16 cellular contexts compared by ENCODE assay signal in the genomic region with DNA sequence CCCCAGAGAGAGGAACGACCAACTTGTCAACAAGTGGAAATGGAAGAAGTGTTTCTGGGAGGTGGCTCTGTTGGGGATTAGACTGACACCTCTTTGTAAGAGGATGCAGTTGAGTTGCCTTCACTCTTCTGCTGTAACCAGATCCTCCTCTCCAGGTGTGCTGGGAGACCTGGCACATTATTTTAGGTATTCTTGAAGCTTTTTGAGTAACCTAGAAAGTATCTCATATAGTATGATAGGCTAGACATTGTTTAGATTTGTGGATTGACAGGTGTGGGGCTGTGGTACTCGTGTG. TPM values are rescaled to one million over a fixed set of nuclear protein-coding genes. Genes with fewer than 3 reads are reported as not detected.
A peak's percentile ranks its signal among the peaks of the same experiment; 100 is the strongest.
DNase-seq lines count a peak whose midpoint lies in the region; ATAC-seq and TF ChIP-seq lines count a peak whose summit lies in the region.
"Had no signal": no experiment of that assay in that cellular context is flagged by ENCODE, and none has a peak within 500 bp of the region (broad histone marks: within the 10 kb centered on the region; RNA-seq: fewer than 3 reads in every experiment).

No MANE protein-coding gene starts in this region.

- intact Hi-C loops in activated CD4-positive, alpha-beta T cell treated with anti-CD3 and anti-CD28 coated beads, Interleukin-2, amount 10 ng/mL, durations not matched to agents 24 days and 14 days (cut with micrococcal nuclease) = no loop called here
- intact Hi-C loops in natural killer cell (cut with micrococcal nuclease) = no loop called here

- POLR2A ChIA-PET in activated CD4-positive, alpha-beta T cell treated with anti-CD3 and anti-CD28 coated beads, Interleukin-2, amount 10 ng/mL, durations not matched to agents 7 days and 5 days (lab: Charles Lee) = no interaction called here

- H3K4me3 ChIP-seq in BE2C (ENCODE audit: low read depth, low read length) = no peak overlapping the region
- H3K4me3 ChIP-seq: neural progenitor cell, psoas muscle had no signal

- ATAC-seq in GM18502 (IDR thresholded peaks at IDR 0.05; ENCODE audit: poor library complexity, unreplicated experiment) (peak; percentile 8), natural killer cell (no peak)
- ATAC-seq: psoas muscle had no signal

- H3K4me3 Mint-ChIP-seq in activated CD4-positive, alpha-beta T cell treated with anti-CD3 and anti-CD28 coated beads, Interleukin-2, amount 10 ng/mL, durations not matched to agents 24 days and 14 days = no peak overlapping the region
- H3K4me3 Mint-ChIP-seq in activated CD4-positive, alpha-beta T cell treated with anti-CD3 and anti-CD28 coated beads, Interleukin-2, amount 10 ng/mL, durations not matched to agents 7 days and 5 days = no peak overlapping the region
- H3K4me3 Mint-ChIP-seq in activated naive CD8-positive, alpha-beta T cell = peak overlapping the region; percentile 36
- H3K4me3 Mint-ChIP-seq in natural killer cell = peak overlapping the region; percentile 43
- H3K4me3 Mint-ChIP-seq: neural progenitor cell had no signal

- CTCF ChIA-PET in activated CD4-positive, alpha-beta T cell treated with anti-CD3 and anti-CD28 coated beads, Interleukin-2, amount 10 ng/mL, durations not matched to agents 7 days and 5 days (lab: Charles Lee) = no interaction called here

- H3K9me3 Mint-ChIP-seq in activated CD4-positive, alpha-beta T cell treated with anti-CD3 and anti-CD28 coated beads, Interleukin-2, amount 10 ng/mL, durations not matched to agents 24 days and 14 days = peaks cover 9% of the 10 kb centered on the region
- no peaks in the 10 kb centered on the region for H3K9me3 Mint-ChIP-seq in activated CD4-positive, alpha-beta T cell treated with anti-CD3 and anti-CD28 coated beads, Interleukin-2, amount 10 ng/mL, durations not matched to agents 7 days and 5 days
- H3K9me3 Mint-ChIP-seq in activated naive CD8-positive, alpha-beta T cell (ENCODE audit: low read depth) = no peaks in the 10 kb centered on the region
- H3K9me3 Mint-ChIP-seq in natural killer cell = no peaks in the 10 kb centered on the region
- H3K9me3 Mint-ChIP-seq: T-cell had no signal

- TF ChIP-seq CTCF in natural killer cell (IDR thresholded peaks at IDR 0.05) = no peak
- TF ChIP-seq CTCF in BE2C (IDR thresholded peaks at IDR 0.05; ENCODE audit: low read depth, low read length) = no peak

- H3K27me3 Mint-ChIP-seq in activated CD4-positive, alpha-beta T cell treated with anti-CD3 and anti-CD28 coated beads, Interleukin-2, amount 10 ng/mL, durations not matched to agents 24 days and 14 days = peaks cover 3% of the 10 kb centered on the region
- no peaks in the 10 kb centered on the region for H3K27me3 Mint-ChIP-seq in activated CD4-positive, alpha-beta T cell treated with anti-CD3 and anti-CD28 coated beads, Interleukin-2, amount 10 ng/mL, durations not matched to agents 7 days and 5 days
- no peaks in the 10 kb centered on the region for H3K27me3 Mint-ChIP-seq in activated naive CD8-positive, alpha-beta T cell
- peaks cover 32 to 36% of the 10 kb centered on the region in 2 donors for H3K27me3 Mint-ChIP-seq in natural killer cell (ENCODE audit: low read depth in 2 of 2)
- H3K27me3 Mint-ChIP-seq: T-cell had no signal

- peak overlapping the region; percentile 35 for H3K27ac Mint-ChIP-seq in activated CD4-positive, alpha-beta T cell treated with anti-CD3 and anti-CD28 coated beads, Interleukin-2, amount 10 ng/mL, durations not matched to agents 24 days and 14 days
- no peak overlapping the region for H3K27ac Mint-ChIP-seq in activated CD4-positive, alpha-beta T cell treated with anti-CD3 and anti-CD28 coated beads, Interleukin-2, amount 10 ng/mL, durations not matched to agents 7 days and 5 days
- no peak overlapping the region for H3K27ac Mint-ChIP-seq in activated naive CD8-positive, alpha-beta T cell
- peak overlapping the region in 1 of 2 donors; percentile 75 for H3K27ac Mint-ChIP-seq in natural killer cell
- H3K27ac Mint-ChIP-seq: neural progenitor cell had no signal

- no peaks in the 10 kb centered on the region for H3K4me1 ChIP-seq in BE2C
- H3K4me1 ChIP-seq: psoas muscle had no signal

- H3K9me3 ChIP-seq in BE2C = no peaks in the 10 kb centered on the region
- H3K9me3 ChIP-seq: psoas muscle had no signal

- DNase-seq in activated CD4-positive, alpha-beta T cell treated with anti-CD3 and anti-CD28 coated beads, Interleukin-2, amount 10 ng/mL, durations not matched to agents 24 days and 14 days = no peak
- no peak for DNase-seq in activated CD4-positive, alpha-beta T cell treated with anti-CD3 and anti-CD28 coated beads, Interleukin-2, amount 10 ng/mL, durations not matched to agents 7 days and 5 days
- DNase-seq in natural killer cell (no peak), NCI-H2107 (lab: John Stamatoyannopoulos, UW) (no peak), BE2C (no peak)
- DNase-seq in stimulated activated CD4-positive, alpha-beta T cell treated with anti-CD3 and anti-CD28 coated beads, Interleukin-2, amount 100 ng/mL, for 24 hours = no peak
- DNase-seq: hippocampal formation, mesenchymal stem cell, NCI-H146, NCI-H446 treated with DMSO at 0.1 percent for 48 hours, psoas muscle, Right ventricle myocardium superior, T-cell had no signal

- H3K27me3 ChIP-seq in BE2C = no peaks in the 10 kb centered on the region
- H3K27me3 ChIP-seq: neural progenitor cell had no signal

- H3K36me3 Mint-ChIP-seq in activated CD4-positive, alpha-beta T cell treated with anti-CD3 and anti-CD28 coated beads, Interleukin-2, amount 10 ng/mL, durations not matched to agents 24 days and 14 days (ENCODE audit: low read depth) = peaks cover 13% of the 10 kb centered on the region
- H3K36me3 Mint-ChIP-seq in activated CD4-positive, alpha-beta T cell treated with anti-CD3 and anti-CD28 coated beads, Interleukin-2, amount 10 ng/mL, durations not matched to agents 7 days and 5 days (ENCODE audit: low read depth) = peaks cover 4% of the 10 kb centered on the region
- H3K36me3 Mint-ChIP-seq in activated naive CD8-positive, alpha-beta T cell = peaks cover 23% of the 10 kb centered on the region
- no peaks in the 10 kb centered on the region for H3K36me3 Mint-ChIP-seq in natural killer cell

- H3K36me3 ChIP-seq in BE2C = no peaks in the 10 kb centered on the region
- H3K36me3 ChIP-seq: neural progenitor cell had no signal

- H3K4me1 Mint-ChIP-seq in activated CD4-positive, alpha-beta T cell treated with anti-CD3 and anti-CD28 coated beads, Interleukin-2, amount 10 ng/mL, durations not matched to agents 24 days and 14 days = peaks cover 27% of the 10 kb centered on the region
- peaks cover 34% of the 10 kb centered on the region for H3K4me1 Mint-ChIP-seq in activated CD4-positive, alpha-beta T cell treated with anti-CD3 and anti-CD28 coated beads, Interleukin-2, amount 10 ng/mL, durations not matched to agents 7 days and 5 days
- H3K4me1 Mint-ChIP-seq in activated naive CD8-positive, alpha-beta T cell (ENCODE audit: low read depth) = peaks cover 52% of the 10 kb centered on the region
- H3K4me1 Mint-ChIP-seq in natural killer cell = peaks cover 27 to 57% of the 10 kb centered on the region in 2 donors
- H3K4me1 Mint-ChIP-seq: neural progenitor cell had no signal

RNA-seq across cellular contexts. Expression of gene SNX30, which starts 21.6 kb away (rescaled TPM):
- 2.6 and 2.9 TPM in 2 replicates for total RNA-seq in activated CD4-positive, alpha-beta T cell treated with anti-CD3 and anti-CD28 coated beads, Interleukin-2, amount 10 ng/mL, durations not matched to agents 24 days and 14 days
- 1 to 10 TPM; 6.9 to 7.4 TPM for total RNA-seq in activated CD4-positive, alpha-beta T cell treated with anti-CD3 and anti-CD28 coated beads, Interleukin-2, amount 10 ng/mL, durations not matched to agents 7 days and 5 days
- 10 to 100 TPM in 1 of 3 donors, 1 to 10 TPM in 2; 8.5 to 10.5 (median 9.3) TPM for total RNA-seq in natural killer cell
- 1.7 TPM for polyA plus RNA-seq in BE2C (2012; ENCODE audit: insufficient read depth, insufficient read length, low read depth)

RNA-seq across cellular contexts. Expression of gene INIP, which starts 54.2 kb away (rescaled TPM):
- total RNA-seq in activated CD4-positive, alpha-beta T cell treated with anti-CD3 and anti-CD28 coated beads, Interleukin-2, amount 10 ng/mL, durations not matched to agents 24 days and 14 days = 34.2 and 36.2 TPM in 2 replicates
- 10 to 100 TPM; 40.3 to 46.5 TPM for total RNA-seq in activated CD4-positive, alpha-beta T cell treated with anti-CD3 and anti-CD28 coated beads, Interleukin-2, amount 10 ng/mL, durations not matched to agents 7 days and 5 days
- total RNA-seq in natural killer cell = 10 to 100 TPM in 2 of 3 donors, 1 to 10 TPM in 1; 9.9 to 16.7 (median 16.4) TPM
- polyA plus RNA-seq in BE2C (2012; ENCODE audit: insufficient read depth, insufficient read length, low read depth) = 10.8 TPM

Comparison
In these comparisons a context has a peak if more than half of its experiments do, and no peak if none do; other contexts are left out.
1. H3K4me3 Mint-ChIP-seq: peak in activated naive CD8-positive, alpha-beta T cell (single experiment) and natural killer cell (single experiment); none in activated CD4-positive, alpha-beta T cell treated with anti-CD3 and anti-CD28 coated beads, Interleukin-2, amount 10 ng/mL, durations not matched to agents 24 days and 14 days (single experiment) and activated CD4-positive, alpha-beta T cell treated with anti-CD3 and anti-CD28 coated beads, Interleukin-2, amount 10 ng/mL, durations not matched to agents 7 days and 5 days (single experiment).